Comparison of ENCODE assay signal across 4 cellular contexts in the genomic region with DNA sequence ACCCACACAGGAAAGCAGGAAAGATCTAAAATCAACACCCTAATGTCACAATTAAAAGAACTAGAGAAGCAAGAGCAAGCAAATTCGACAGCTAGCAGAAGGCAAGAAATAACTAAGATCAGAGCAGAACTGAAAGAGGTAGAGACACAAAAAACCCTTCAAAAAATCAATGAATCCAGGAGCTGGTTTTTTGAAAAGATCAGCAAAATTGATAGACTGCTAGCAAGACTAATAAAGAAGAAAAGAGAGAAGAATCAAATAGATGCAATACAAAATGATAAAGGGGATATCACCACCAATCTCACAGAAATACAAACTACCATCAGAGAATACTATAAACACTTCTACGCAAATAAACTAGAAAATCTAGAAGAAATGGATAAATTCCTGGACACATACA. TPM values are rescaled to one million over a fixed set of nuclear protein-coding genes. Genes with fewer than 3 reads are reported as not detected.
"Had no signal": no experiment of that assay in that cellular context is flagged by ENCODE, and none has a peak within 500 bp of the region (broad histone marks: within the 10 kb centered on the region; RNA-seq: fewer than 3 reads in every experiment).

No MANE protein-coding gene starts in this region.

RNA-seq across cellular contexts. Expression of gene GDF7, which starts 47.5 kb away (rescaled TPM):
- total RNA-seq: myocyte had no signal
- polyA plus RNA-seq: immature natural killer cell, keratinocyte, mammary epithelial cell had no signal
